8 cellular contexts compared by ENCODE assay signal in genomic region chr1:161398900-161399256, GRCh38. TPM values are rescaled to one million over a fixed set of nuclear protein-coding genes. Genes with fewer than 3 reads are reported as not detected.
DNase-seq lines count a peak whose midpoint lies in the region; ATAC-seq and TF ChIP-seq lines count a peak whose summit lies in the region.

No MANE protein-coding gene starts in this region.

- TF ChIP-seq POLR2A in adrenal gland (IDR thresholded peaks at IDR 0.05) (no peak), thyroid gland (IDR thresholded peaks at IDR 0.05) (no peak)

- peak; percentile 37 for ATAC-seq in left lung

- H3K27me3 Mint-ChIP-seq in activated CD4-positive, alpha-beta T cell treated with anti-CD3 and anti-CD28 coated beads, Interleukin-2, amount 10 ng/mL, durations not matched to agents 7 days and 5 days, result peaks cover 9% of the 10 kb centered on the region

- H3K36me3 ChIP-seq in adrenal gland (replicated peaks in 1 of 2) (no peaks in the 10 kb centered on the region), left lung (no peaks in the 10 kb centered on the region), thyroid gland (no peaks in the 10 kb centered on the region)

- H3K9me3 ChIP-seq in adrenal gland (replicated peaks in 1 of 3), result no peaks in the 10 kb centered on the region
- peaks cover 0 to under 1% of the 10 kb centered on the region in 2 donors for H3K9me3 ChIP-seq in left lung
- no peaks in the 10 kb centered on the region for H3K9me3 ChIP-seq in thyroid gland

- peaks cover 36% of the 10 kb centered on the region for H3K4me1 Mint-ChIP-seq in activated CD4-positive, alpha-beta T cell treated with anti-CD3 and anti-CD28 coated beads, Interleukin-2, amount 10 ng/mL, durations not matched to agents 7 days and 5 days

- peaks cover 4% of the 10 kb centered on the region for H3K9me3 Mint-ChIP-seq in activated CD4-positive, alpha-beta T cell treated with anti-CD3 and anti-CD28 coated beads, Interleukin-2, amount 10 ng/mL, durations not matched to agents 7 days and 5 days

- H3K4me3 ChIP-seq in adrenal gland (peak overlapping the region in 2 of 4 donors; percentile 63 to 69), left lung (peak overlapping the region; percentile 54 to 70), thyroid gland (replicated peaks in 1 of 3) (peak overlapping the region; percentile 4 to 90 (median 77))

- CTCF ChIA-PET in activated CD4-positive, alpha-beta T cell treated with anti-CD3 and anti-CD28 coated beads, Interleukin-2, amount 10 ng/mL, durations not matched to agents 7 days and 5 days (lab: Charles Lee), result interaction anchor here (1.1 kb wide), 1 partner anchor 174 kb away, joined by 4 read pairs; the partner anchor contains the start of gene TOMM40L

- 8 to 12% (median 10%) methylated on average over 11 to 17 of the region's 17 CpGs for WGBS in adrenal gland, 4 donors
- WGBS in thyroid gland, 2 donors, result 12 to 18% methylated on average over 17 of the region's 17 CpGs

- H3K36me3 Mint-ChIP-seq in activated CD4-positive, alpha-beta T cell treated with anti-CD3 and anti-CD28 coated beads, Interleukin-2, amount 10 ng/mL, durations not matched to agents 7 days and 5 days (ENCODE audit: low read depth), result peaks cover 9% of the 10 kb centered on the region

- H3K27me3 ChIP-seq in adrenal gland (no peaks in the 10 kb centered on the region), left lung (peaks cover 0 to 5% of the 10 kb centered on the region in 2 donors), thyroid gland (no peaks in the 10 kb centered on the region)

- peak overlapping the region; percentile 97 for H3K4me3 Mint-ChIP-seq in activated CD4-positive, alpha-beta T cell treated with anti-CD3 and anti-CD28 coated beads, Interleukin-2, amount 10 ng/mL, durations not matched to agents 7 days and 5 days

- intact Hi-C loops in adrenal gland (cut with DNase I), result no loop called here
- intact Hi-C loops in left lung (cut with DNase I), result no loop called here
- intact Hi-C loops in thyroid gland (cut with DNase I), result no loop called here

- DNase-seq in activated CD4-positive, alpha-beta T cell treated with anti-CD3 and anti-CD28 coated beads, Interleukin-2, amount 10 ng/mL, durations not matched to agents 7 days and 5 days, result no peak
- no peak for DNase-seq in activated CD4-positive, alpha-beta T cell treated with anti-CD3 and anti-CD28 coated beads, Interleukin-2, amount 50 U/mL, for 4 hours
- DNase-seq in adrenal gland, result no peak
- no peak for DNase-seq in left lung
- DNase-seq in thyroid gland, result no peak
- no peak for DNase-seq in DMS79 treated with DMSO at 0.1 percent for 48 hours (lab: John Stamatoyannopoulos, UW)
- no peak for DNase-seq in SHP77 (lab: John Stamatoyannopoulos, UW)
- DNase-seq in NCI-H510A treated with DMSO at 0.1 percent for 48 hours (lab: John Stamatoyannopoulos, UW), result no peak

- POLR2A ChIA-PET in activated CD4-positive, alpha-beta T cell treated with anti-CD3 and anti-CD28 coated beads, Interleukin-2, amount 10 ng/mL, durations not matched to agents 7 days and 5 days (lab: Charles Lee), result no interaction called here

- peak overlapping the region; percentile 99 for H3K27ac Mint-ChIP-seq in activated CD4-positive, alpha-beta T cell treated with anti-CD3 and anti-CD28 coated beads, Interleukin-2, amount 10 ng/mL, durations not matched to agents 7 days and 5 days

- TF ChIP-seq CTCF in adrenal gland (IDR thresholded peaks at IDR 0.05) (no peak), left lung (IDR thresholded peaks at IDR 0.05) (no peak), thyroid gland (IDR thresholded peaks at IDR 0.05) (no peak)

- H3K27ac ChIP-seq in adrenal gland (peak overlapping the region; percentile 96 to 100 (median 99)), left lung (peak overlapping the region; percentile 100), thyroid gland (peak overlapping the region; percentile 100)

- H3K4me1 ChIP-seq in adrenal gland (replicated peaks in 1 of 2) (peaks cover 0 to 12% of the 10 kb centered on the region in 2 donors), left lung (peaks cover 0 to 22% of the 10 kb centered on the region in 2 donors), thyroid gland (peaks cover 5 to 9% of the 10 kb centered on the region in 2 donors)

RNA-seq across cellular contexts. Expression of gene CFAP126, which starts 31.2 kb away (rescaled TPM):
- total RNA-seq in activated CD4-positive, alpha-beta T cell treated with anti-CD3 and anti-CD28 coated beads, Interleukin-2, amount 10 ng/mL, durations not matched to agents 7 days and 5 days, result not detected
- total RNA-seq in adrenal gland, result not detected
- polyA plus RNA-seq in adrenal gland, result under 1 TPM in 1 of 3 donors, not detected in 2; 0.29 TPM
- 1 to 10 TPM in 1 of 2 donors, not detected in 1; 5.8 TPM for total RNA-seq in left lung
- not detected for total RNA-seq in thyroid gland
